8 cellular contexts compared by ENCODE assay signal in genomic region chr1:27321813-27322568, GRCh38. TPM values are rescaled to one million over a fixed set of nuclear protein-coding genes. Genes with fewer than 3 reads are reported as not detected.
DNase-seq lines count a peak whose midpoint lies in the region; ATAC-seq and TF ChIP-seq lines count a peak whose summit lies in the region.

TSS of gene TMEM222 (plus strand) at chr1:27322163. CDS start at chr1:27322198, 35 bp downstream.

- no peaks in the 10 kb centered on the region for H3K9me3 ChIP-seq in lung (ENCODE audit: control insufficient read depth in 2 of 2, insufficient read depth in 1 of 2, low read length in 1 of 2)

- ATAC-seq in GM21360 (IDR thresholded peaks at IDR 0.05; ENCODE audit: unreplicated experiment) (peak; percentile 94), lung (ENCODE audit: insufficient read depth, low FRiP score) (peak; percentile 99)

- H3K27me3 ChIP-seq in lung (ENCODE audit: control insufficient read depth, insufficient read depth): no peaks in the 10 kb centered on the region

- peak within 1 kb of the TSS; percentile 86 to 90 for H3K27ac ChIP-seq in lung (ENCODE audit: low read depth in 1 of 2, low read length in 1 of 2)

- peaks cover 2 to 8% of the 10 kb centered on the region in 2 donors for H3K4me1 ChIP-seq in lung (ENCODE audit: control insufficient read depth in 2 of 2, insufficient read depth in 2 of 2, low read length in 2 of 2)

- H3K4me3 ChIP-seq in lung: peak within 1 kb of the TSS; percentile 73

- WGBS in lung, 2 donors: 0% methylated on average over 67 of the region's 67 CpGs

- no peak for TF ChIP-seq CTCF in lung (IDR thresholded peaks at IDR 0.05; ENCODE audit: control extremely low read depth, extremely low read depth)

- peak; percentile 98 for DNase-seq in COLO829 (ENCODE audit: low spot score)
- DNase-seq in HT-29 (ENCODE audit: low spot score): peak; percentile 96
- peak; percentile 93 for DNase-seq in NK-92 treated with Interleukin-12 subunit alpha and Interleukin-12 subunit beta, amount 100 ng/mL, for 24 hours (lab: John Stamatoyannopoulos, UW)
- peak; percentile 99 for DNase-seq in activated CD8-positive, alpha-beta memory T cell treated with anti-CD3 and anti-CD28 coated beads for 24 hours
- DNase-seq in effector CD4-positive, alpha-beta T cell: peak; percentile 95
- peak; percentile 97 for DNase-seq in lung (ENCODE audit: low spot score)
- peak; percentile 94 to 96 (median 96) for DNase-seq in stimulated activated CD4-positive, alpha-beta T cell treated with anti-CD3 and anti-CD28 coated beads, TNF-alpha, amount 100 ng/mL, for 24 hours (ENCODE audit: low read depth in 3 of 3)

- H3K36me3 ChIP-seq in lung (ENCODE audit: control insufficient read depth in 2 of 2, insufficient read depth in 2 of 2, low read length in 2 of 2): peaks cover 0 to 9% of the 10 kb centered on the region in 2 donors

RNA-seq across cellular contexts. Expression of gene TMEM222, which starts in this region (rescaled TPM):
- total RNA-seq in HT-29 (2014; rRNA removed; shearing (Covaris generic)): 80.1 and 90.2 TPM in 2 replicates
- 10 to 100 TPM; 25.2 to 46.8 TPM for total RNA-seq in lung
- 10 to 100 TPM; 50.1 to 51.5 TPM for polyA plus RNA-seq in lung

Comparison
In these comparisons a context has a peak if more than half of its experiments do, and no peak if none do; other contexts are left out.
1. Peak in every context shown above with its lines: DNase-seq, ATAC-seq, H3K4me3 ChIP-seq and H3K27ac ChIP-seq.